In genomic region chr13:113324336-113324882, GRCh38 we compare ENCODE assay signal across 25 cellular contexts. TPM values are rescaled to one million over a fixed set of nuclear protein-coding genes. Genes with fewer than 3 reads are reported as not detected.
"Had no signal": no experiment of that assay in that cellular context is flagged by ENCODE, and none has a peak within 500 bp of the region (broad histone marks: within the 10 kb centered on the region; RNA-seq: fewer than 3 reads in every experiment).

No MANE protein-coding gene starts in this region.

- H3K27ac Mint-ChIP-seq: dendritic cell treated with granulocyte-macrophage colony-stimulating factor and Interleukin-4, amounts not matched to agents 40 ng/mL and 50 ng/mL, for 4 days; endodermal cell had no signal

- H3K27ac ChIP-seq: colonic mucosa, epithelial cell of prostate, heart left ventricle, hepatocyte, pancreas, prostate gland, suprapubic skin, transverse colon, upper lobe of right lung, uterus had no signal

- H3K27me3 Mint-ChIP-seq: stimulated activated naive CD8-positive, alpha-beta T cell treated with anti-CD3 and anti-CD28 coated beads, Interleukin-15, amount 100 ng/mL, for 72 hours had no signal

- H3K9me3 Mint-ChIP-seq: dendritic cell treated with granulocyte-macrophage colony-stimulating factor and Interleukin-4, amounts not matched to agents 40 ng/mL and 50 ng/mL, for 4 days; endodermal cell; natural killer cell; stimulated activated naive CD8-positive, alpha-beta T cell treated with anti-CD3 and anti-CD28 coated beads, Interleukin-15, amount 100 ng/mL, for 72 hours had no signal

- H3K4me3 Mint-ChIP-seq: dendritic cell treated with granulocyte-macrophage colony-stimulating factor and Interleukin-4, amounts not matched to agents 40 ng/mL and 50 ng/mL, for 4 days; endodermal cell; natural killer cell; stimulated activated naive CD8-positive, alpha-beta T cell treated with anti-CD3 and anti-CD28 coated beads, Interleukin-15, amount 100 ng/mL, for 72 hours had no signal

- ATAC-seq: gastrocnemius medialis, left lobe of liver had no signal

- DNase-seq: colonic mucosa; effector CD8-positive, alpha-beta T cell; foreskin fibroblast; gastrocnemius medialis; heart left ventricle; kidney; mesenchymal stem cell; natural killer cell; occipital lobe; pancreas; small intestine; stimulated activated CD4-positive, alpha-beta T cell treated with anti-CD3 and anti-CD28 coated beads, Interleukin-15, amount 100 ng/mL, for 24 hours; stimulated activated CD4-positive, alpha-beta T cell treated with anti-CD3 and anti-CD28 coated beads, Interleukin-2, amount 100 ng/mL, for 48 hours; stimulated activated naive CD4-positive, alpha-beta T cell; stimulated activated naive CD8-positive, alpha-beta T cell treated with anti-CD3 and anti-CD28 coated beads, Interleukin-15, amount 100 ng/mL, for 72 hours; transverse colon; upper lobe of right lung; uterus had no signal

- H3K4me1 Mint-ChIP-seq: endodermal cell had no signal

RNA-seq across cellular contexts. Expression of gene GRTP1, which starts 39.5 kb away (rescaled TPM):
- total RNA-seq: natural killer cell had no signal
